In genomic region chr12:12540261-12541013, GRCh38 we compare ENCODE assay signal across 16 cellular contexts. TPM values are rescaled to one million over a fixed set of nuclear protein-coding genes. Genes with fewer than 3 reads are reported as not detected.
DNase-seq lines count a peak whose midpoint lies in the region; ATAC-seq, FAIRE-seq and TF ChIP-seq lines count a peak whose summit lies in the region.
"Had no signal": no experiment of that assay in that cellular context is flagged by ENCODE, and none has a peak within 500 bp of the region (broad histone marks: within the 10 kb centered on the region; RNA-seq: fewer than 3 reads in every experiment).

No MANE protein-coding gene starts in this region.

- no peak for TF ChIP-seq RAD21 in HepG2 (CRISPR knock-in tag; IDR thresholded peaks at IDR 0.05)

- no peak overlapping the region for H3K23ac ChIP-seq in mesenchymal stem cell (ENCODE audit: low read length in 2 of 2)

- no peaks in the 10 kb centered on the region for H3K79me2 ChIP-seq in PC-3 (ENCODE audit: low read length)
- peaks cover 86% of the 10 kb centered on the region for H3K79me2 ChIP-seq in HepG2 (ENCODE audit: insufficient read depth, low read length)

- intact Hi-C loops in activated naive CD4-positive, alpha-beta T cell treated with anti-CD3 and anti-CD28 coated beads for 36 hours (cut with micrococcal nuclease), result no loop called here
- intact Hi-C loops in PC-3 (cut with micrococcal nuclease), result no loop called here
- intact Hi-C loops in HepG2 (cut with micrococcal nuclease; ENCODE audit: unreplicated experiment), result no loop called here

- no peak overlapping the region for H2AFZ ChIP-seq in PC-3 (ENCODE audit: low read length)
- H2AFZ ChIP-seq in HepG2 (ENCODE audit: low read length), result no peak overlapping the region
- no peak overlapping the region for H2AFZ ChIP-seq in mesenchymal stem cell (ENCODE audit: low read depth, low read length)

- POLR2A ChIA-PET in PC-3 (lab: Charles Lee; ENCODE audit: unreplicated experiment), result no interaction called here
- POLR2A ChIA-PET in HepG2 (lab: Yijun Ruan, JAX), result no interaction called here

- H2BK120ac ChIP-seq in mesenchymal stem cell (ENCODE audit: low read depth, low read length), result no peak overlapping the region

- ATAC-seq in PC-3 (no peak), HepG2 (no peak), HG02588 (IDR thresholded peaks at IDR 0.05; ENCODE audit: unreplicated experiment) (no peak)
- ATAC-seq: psoas muscle had no signal

- peak; percentile 11 for DNase-seq in activated naive CD4-positive, alpha-beta T cell treated with anti-CD3 and anti-CD28 coated beads for 36 hours
- no peak for DNase-seq in activated naive CD4-positive, alpha-beta T cell treated with anti-CD3 and anti-CD28 coated beads, Interleukin-2, amount 50 U/mL, for 16 hours
- DNase-seq in GM19239 (ENCODE audit: insufficient read length, low spot score) (no peak), PC-3 (no peak), HepG2 (ENCODE audit: low spot score) (no peak), mesenchymal stem cell (no peak), NCI-H1930 (lab: John Stamatoyannopoulos, UW) (no peak)
- DNase-seq: activated gamma-delta T cell treated with Interleukin-2 at 50 U/mL for 16 hours, brain microvascular endothelial cell, dermis blood vessel endothelial cell, GOT3, NCI-H146, nephron progenitor cell, psoas muscle had no signal

- no peak overlapping the region for H2BK15ac ChIP-seq in mesenchymal stem cell (ENCODE audit: low read depth, poor library complexity, severe bottlenecking)

- TF ChIP-seq POLR2A in HepG2 (IDR thresholded peaks at IDR 0.05; ENCODE audit: insufficient read depth in 1 of 2, low read depth in 2 of 2, low read length in 2 of 2), result no peak

- peaks cover 29% of the 10 kb centered on the region for H3K4me1 ChIP-seq in PC-3 (ENCODE audit: insufficient read depth, low read length)
- H3K4me1 ChIP-seq in HepG2 (ENCODE audit: insufficient read depth, low read length), result peaks cover 44% of the 10 kb centered on the region
- no peaks in the 10 kb centered on the region for H3K4me1 ChIP-seq in mesenchymal stem cell (ENCODE audit: control insufficient read depth, insufficient read depth, low read depth, low read length)

- H2BK5ac ChIP-seq in mesenchymal stem cell (ENCODE audit: low read depth, low read length, poor library complexity, severe bottlenecking), result no peak overlapping the region

- TF ChIP-seq CTCF in PC-3 (conservative IDR thresholded peaks at IDR 0.05; ENCODE audit: low read depth, low read length) (no peak), HepG2 (CRISPR knock-in tag; IDR thresholded peaks at IDR 0.05) (no peak)

- H4K8ac ChIP-seq in mesenchymal stem cell (ENCODE audit: low read length), result no peak overlapping the region

- no TSS peak for BruUV-seq in PC-3 (replicated peaks; lab: Mats Ljungman, UMichigan)
- no TSS peak for BruUV-seq in HepG2 (replicated peaks; lab: Mats Ljungman, UMichigan)

- CTCF ChIA-PET in activated naive CD4-positive, alpha-beta T cell treated with anti-CD3 and anti-CD28 coated beads for 36 hours (lab: Charles Lee), result no interaction called here
- CTCF ChIA-PET in PC-3 (lab: Charles Lee), result interaction anchor here (0.7 kb wide), 1 partner anchor 559 kb away, joined by 4 read pairs; no protein-coding TSS in a partner anchor
- CTCF ChIA-PET in HepG2 (lab: Yijun Ruan, JAX; ENCODE audit: low intra/inter-chr PET ratio, low total read pairs), result no interaction called here

- H3K9me3 ChIP-seq in PC-3 (ENCODE audit: low read length) (no peaks in the 10 kb centered on the region), HepG2 (ENCODE audit: low read length) (no peaks in the 10 kb centered on the region), mesenchymal stem cell (ENCODE audit: control insufficient read depth, low read length) (no peaks in the 10 kb centered on the region)
- H3K9me3 ChIP-seq: psoas muscle had no signal

- TF ChIP-seq EP300 in HepG2 (IDR thresholded peaks at IDR 0.05; ENCODE audit: low read depth in 2 of 2, low read length in 2 of 2) (no peak), HepG2 (CRISPR knock-in tag; IDR thresholded peaks at IDR 0.05; ENCODE audit: borderline replicate concordance) (no peak)

- H3K27me3 Mint-ChIP-seq in activated naive CD4-positive, alpha-beta T cell treated with anti-CD3 and anti-CD28 coated beads for 36 hours (ENCODE audit: low read depth), result no peaks in the 10 kb centered on the region

- H3K36me3 ChIP-seq in PC-3 (ENCODE audit: low read depth, low read length) (no peaks in the 10 kb centered on the region), HepG2 (replicated peaks in 1 of 2; ENCODE audit: control insufficient read depth in 1 of 2, insufficient read depth in 2 of 2, low read length in 2 of 2) (peaks cover 0 to 10% of the 10 kb centered on the region in 2 experiments; a peak in 4 of 5 replicates), mesenchymal stem cell (ENCODE audit: control insufficient read depth in 1 of 2, insufficient read depth in 2 of 2, low read depth in 1 of 2, low read length in 2 of 2) (no peaks in the 10 kb centered on the region)
- H3K36me3 ChIP-seq: brain microvascular endothelial cell had no signal

- H3K4me2 ChIP-seq in PC-3 (ENCODE audit: low read length), result no peak overlapping the region
- H3K4me2 ChIP-seq in HepG2 (ENCODE audit: low read depth, low read length), result no peak overlapping the region
- H3K4me2 ChIP-seq in mesenchymal stem cell (ENCODE audit: low read length, poor library complexity, severe bottlenecking), result no peak overlapping the region

- H4K20me1 ChIP-seq in PC-3 (ENCODE audit: low read length) (no peaks in the 10 kb centered on the region), HepG2 (ENCODE audit: insufficient read depth, low read length) (no peaks in the 10 kb centered on the region; the same call in 1 of the 2 replicates)

- no peak overlapping the region for H3K14ac ChIP-seq in mesenchymal stem cell (ENCODE audit: low read length in 2 of 2)

- no peaks in the 10 kb centered on the region for H3K9me3 Mint-ChIP-seq in activated naive CD4-positive, alpha-beta T cell treated with anti-CD3 and anti-CD28 coated beads for 36 hours
- H3K9me3 Mint-ChIP-seq: nephron progenitor cell had no signal

- H4K91ac ChIP-seq in mesenchymal stem cell (ENCODE audit: low read length), result no peak overlapping the region

- H3K36me3 Mint-ChIP-seq in activated naive CD4-positive, alpha-beta T cell treated with anti-CD3 and anti-CD28 coated beads for 36 hours (ENCODE audit: low read depth), result peaks cover 15% of the 10 kb centered on the region

- H3K27me3 ChIP-seq in PC-3 (ENCODE audit: low read length) (no peaks in the 10 kb centered on the region), HepG2 (ENCODE audit: control insufficient read depth in 1 of 2, insufficient read depth in 2 of 2, low read length in 2 of 2) (no peaks in the 10 kb centered on the region), mesenchymal stem cell (ENCODE audit: control insufficient read depth in 1 of 2, insufficient read depth in 1 of 2, low read length in 2 of 2) (no peaks in the 10 kb centered on the region)
- H3K27me3 ChIP-seq: brain microvascular endothelial cell had no signal

- no peak overlapping the region for H3K27ac Mint-ChIP-seq in activated naive CD4-positive, alpha-beta T cell treated with anti-CD3 and anti-CD28 coated beads for 36 hours

- H3K9ac ChIP-seq in PC-3 (ENCODE audit: low read length) (peak overlapping the region; percentile 60), HepG2 (ENCODE audit: insufficient read depth, low read depth, low read length) (no peak overlapping the region), mesenchymal stem cell (ENCODE audit: low read length) (no peak overlapping the region)

- in situ Hi-C loops in HepG2 (cut with HindIII; ENCODE audit: extremely low pct_ligation_motif_present, low pct_unique_long_range_greater_than_20kb), result no loop called here

- H2AK5ac ChIP-seq in mesenchymal stem cell (ENCODE audit: low read length, severe bottlenecking), result no peak overlapping the region

- H3K4me1 Mint-ChIP-seq in activated naive CD4-positive, alpha-beta T cell treated with anti-CD3 and anti-CD28 coated beads for 36 hours (ENCODE audit: low read depth), result peaks cover 28% of the 10 kb centered on the region
- H3K4me1 Mint-ChIP-seq: nephron progenitor cell had no signal

- no peak overlapping the region for H3K18ac ChIP-seq in mesenchymal stem cell (ENCODE audit: low read depth in 1 of 2, low read length in 2 of 2)

- no peak overlapping the region for H3K4me3 Mint-ChIP-seq in activated naive CD4-positive, alpha-beta T cell treated with anti-CD3 and anti-CD28 coated beads for 36 hours
- H3K4me3 Mint-ChIP-seq: nephron progenitor cell had no signal

- no peak overlapping the region for H2BK12ac ChIP-seq in mesenchymal stem cell (ENCODE audit: low read length in 2 of 2)

- no peaks in the 10 kb centered on the region for H3K9me2 ChIP-seq in PC-3 (replicated peaks; ENCODE audit: low read length)

- WGBS in HepG2 (ENCODE audit: low lambda C conversion rate), result 93% methylated on average over 5 of the region's 5 CpGs
- WGBS in mesenchymal stem cell, result 84% methylated on average over 3 of the region's 5 CpGs

- peak overlapping the region; percentile 97 for H3K27ac ChIP-seq in PC-3 (ENCODE audit: low read length)
- no peak overlapping the region for H3K27ac ChIP-seq in HepG2 (ENCODE audit: extremely low read length, insufficient read depth, low read length)
- no peak overlapping the region for H3K27ac ChIP-seq in mesenchymal stem cell (ENCODE audit: low read length, poor library complexity, severe bottlenecking)
- H3K27ac ChIP-seq: brain microvascular endothelial cell had no signal

- H3K4me3 ChIP-seq in PC-3 (ENCODE audit: low read length) (no peak overlapping the region), HepG2 (replicated peaks in 1 of 3; ENCODE audit: insufficient read depth in 1 of 3, low read depth in 2 of 3, low read length in 3 of 3) (no peak overlapping the region), mesenchymal stem cell (ENCODE audit: insufficient read depth in 1 of 2, low read depth in 1 of 2, low read length in 2 of 2) (no peak overlapping the region)
- H3K4me3 ChIP-seq: psoas muscle had no signal

- FAIRE-seq in GM19239 (lab: Jason Lieb, UNC), result peak; percentile 28
- no peak for FAIRE-seq in HepG2 (lab: Jason Lieb, UNC)
- FAIRE-seq: TTC549 had no signal

- no peak overlapping the region for H3K4ac ChIP-seq in mesenchymal stem cell (ENCODE audit: low read depth in 1 of 2, low read length in 2 of 2)

- no peaks in the 10 kb centered on the region for H3F3A ChIP-seq in PC-3 (ENCODE audit: low read length, unreplicated experiment)

- H3K79me1 ChIP-seq in mesenchymal stem cell (replicated peaks; ENCODE audit: low read length, poor library complexity, severe bottlenecking), result peaks cover 14% of the 10 kb centered on the region

RNA-seq across cellular contexts. Expression of gene DUSP16, which starts 22.2 kb away (rescaled TPM):
- 10 to 100 TPM; 45.7 to 47.2 TPM for total RNA-seq in activated naive CD4-positive, alpha-beta T cell treated with anti-CD3 and anti-CD28 coated beads for 36 hours
- total RNA-seq in PC-3 (2014; rRNA removed) (4.4 and 6.7 TPM in 2 replicates), HepG2 (2016; rRNA removed; fragmentation: Illumina TruSeq; extraction: Trizol) (46.6 and 69.1 TPM in 2 replicates)
- total RNA-seq in HepG2 (2016; cell fraction: cytosol; rRNA removed; fragmentation: Illumina TruSeq; extraction: Trizol; ENCODE audit: low read depth), result 75.4 and 77.4 TPM in 2 replicates
- 45.6 and 69.2 TPM in 2 replicates for total RNA-seq in HepG2 (2016; cell fraction: insoluble cytoplasmic fraction; rRNA removed; fragmentation: Illumina TruSeq; extraction: Trizol)
- total RNA-seq in HepG2 (2016; cell fraction: membrane; rRNA removed; fragmentation: Illumina TruSeq; extraction: Trizol), result 44.8 and 48.7 TPM in 2 replicates
- 37.1 and 40.3 TPM in 2 replicates for total RNA-seq in HepG2 (2016; cell fraction: nucleus; rRNA removed; fragmentation: Illumina TruSeq; extraction: Trizol)
- polyA plus RNA-seq in HepG2 (2011; rRNA removed), result 33.8 and 45.7 TPM in 2 replicates
- 38.7 and 54.1 TPM in 2 replicates for polyA plus RNA-seq in HepG2 (2011; cell fraction: cytosol; rRNA removed)
- 18.4 and 20.7 TPM in 2 replicates for polyA plus RNA-seq in HepG2 (2011; cell fraction: nucleus; rRNA removed)
- 38.8 and 40.2 TPM in 2 replicates for polyA plus RNA-seq in HepG2 (2012)
- 2.3 and 2.6 TPM in 2 replicates for polyA plus RNA-seq in HepG2 (2016; cell fraction: cytosol; fragmentation: Illumina TruSeq; extraction: Trizol; ENCODE audit: low read depth)
- polyA plus RNA-seq in HepG2 (2016; cell fraction: insoluble cytoplasmic fraction; fragmentation: Illumina TruSeq; extraction: Trizol; ENCODE audit: low read depth), result 45.8 and 48.8 TPM in 2 replicates
- polyA plus RNA-seq in HepG2 (2016; cell fraction: membrane; fragmentation: Illumina TruSeq; extraction: Trizol; ENCODE audit: low read depth), result 11.5 and 13.5 TPM in 2 replicates
- polyA plus RNA-seq in HepG2 (2016; cell fraction: nucleus; fragmentation: Illumina TruSeq; extraction: Trizol; ENCODE audit: insufficient read depth, low read depth), result 29.0 and 30.6 TPM in 2 replicates
- polyA minus RNA-seq in HepG2 (2011; rRNA and poly(A)+ RNA removed; ENCODE audit: low replicate concordance), result 16.0 and 66.0 TPM in 2 replicates
- polyA minus RNA-seq in HepG2 (2011; cell fraction: cytosol; rRNA and poly(A)+ RNA removed), result 50.3 and 55.0 TPM in 2 replicates
- 53.4 and 59.3 TPM in 2 replicates for polyA minus RNA-seq in HepG2 (2011; cell fraction: nucleus; rRNA and poly(A)+ RNA removed)
- 6.2 TPM for polyA plus RNA-seq in mesenchymal stem cell (2013, experiment 1 of 2)
- 6.2 TPM for polyA plus RNA-seq in mesenchymal stem cell (2013, experiment 2 of 2)
